8 cellular contexts compared by ENCODE assay signal in genomic region chr19:35248310-35249145, GRCh38. TPM values are rescaled to one million over a fixed set of nuclear protein-coding genes. Genes with fewer than 3 reads are reported as not detected.
DNase-seq lines count a peak whose midpoint lies in the region; ATAC-seq, FAIRE-seq and TF ChIP-seq lines count a peak whose summit lies in the region.

Gene LSR (plus strand): TSS chr19:35249002. CDS start chr19:35249023, 21 bp downstream.

- TF ChIP-seq CTCF in GM12878 (IDR thresholded peaks at IDR 0.05 in 2 of 3, conservative IDR thresholded peaks at IDR 0.05 in 1 of 3; ENCODE audit: control insufficient read depth in 2 of 3, extremely low read depth in 1 of 3, insufficient read depth in 1 of 3, low read depth in 3 of 3, low read length in 3 of 3) = no peak

- SMC1A ChIA-PET in GM12878 (lab: Charles Lee; ENCODE audit: uncharacterized antibody, unreplicated experiment) = no interaction called here

- no TSS peak for BruUV-seq in GM12878 (replicated peaks; lab: Mats Ljungman, UMichigan)

- H4K20me1 ChIP-seq in GM12878 (ENCODE audit: control insufficient read depth, insufficient read depth) = no peaks in the 10 kb centered on the region

- H3K36me3 ChIP-seq in GM12878 (ENCODE audit: control insufficient read depth in 2 of 2, insufficient read depth in 2 of 2, low read length in 1 of 2) = peaks cover 0 to 6% of the 10 kb centered on the region in 2 experiments; a peak in 3 of 4 replicates

- H3K27ac ChIP-seq in GM12878 (ENCODE audit: control insufficient read depth, insufficient read depth) = peak within 1 kb of the TSS; percentile 95

- peak; percentile 97 for TF ChIP-seq POLR2A in GM12878 (IDR thresholded peaks at IDR 0.05; ENCODE audit: low read depth, low read length)

- H3K4me3 ChIP-seq in GM12878 = peak within 1 kb of the TSS; percentile 90

- H2AFZ ChIP-seq in GM12878 (ENCODE audit: control insufficient read depth, low read depth, low read length) = peak within 1 kb of the TSS; percentile 97

- CTCF ChIA-PET in GM12878 (lab: Yijun Ruan, JAX) = no interaction called here

- H3K79me2 ChIP-seq in GM12878 (ENCODE audit: control insufficient read depth, insufficient read depth, low read length) = peaks cover 19% of the 10 kb centered on the region

- H3K4me2 ChIP-seq in GM12878 (ENCODE audit: control insufficient read depth, insufficient read depth) = peak within 1 kb of the TSS; percentile 98

- intact Hi-C loops in GM12878 (cut with micrococcal nuclease; ENCODE audit: unreplicated experiment) = loop anchor here (5.0 kb wide), 1 partner anchor 106 kb away; the partner anchor contains the start of gene FXYD7

- POLR2A ChIA-PET in GM12878 (lab: Charles Lee) = interaction anchor here (0.6 kb wide), 1 partner anchor 26 kb away, joined by 4 read pairs; no protein-coding TSS in a partner anchor

- peak within 1 kb of the TSS; percentile 88 for H3K9ac ChIP-seq in GM12878 (ENCODE audit: control insufficient read depth, insufficient read depth, low read length)

- no peaks in the 10 kb centered on the region for H3K27me3 ChIP-seq in GM12878 (replicated peaks in 1 of 2; ENCODE audit: control insufficient read depth in 2 of 2, insufficient read depth in 2 of 2, low read length in 1 of 2)

- peak; percentile 52 for FAIRE-seq in GM12878 (lab: Jason Lieb, UNC)

- RAD21 ChIA-PET in GM12878 (lab: Charles Lee; ENCODE audit: unreplicated experiment) = no interaction called here

- WGBS in GM12878 (ENCODE audit: insufficient coverage, insufficient replicate concordance, low lambda C conversion rate, missing lambda C conversion rate) = 1% methylated on average over 64 of the region's 69 CpGs

- no peaks in the 10 kb centered on the region; the same call in 1 of the 3 replicates for H3K9me3 ChIP-seq in GM12878 (replicated peaks; ENCODE audit: control insufficient read depth, insufficient read depth, low read length)

- ATAC-seq in GM19463 (IDR thresholded peaks at IDR 0.05; ENCODE audit: unreplicated experiment) (peak; percentile 78), GM12878 (peak; percentile 91)

- in situ Hi-C loops in GM12878 (cut with MboI) = no loop called here

- H3K4me1 ChIP-seq in GM12878 (ENCODE audit: control insufficient read depth, insufficient read depth, low read length) = peaks cover 4% of the 10 kb centered on the region; the same call in 1 of the 2 replicates

- peak; percentile 24 for DNase-seq in CD1c-positive myeloid dendritic cell (ENCODE audit: extremely low spot score)
- peak; percentile 87 for DNase-seq in HK-2 (ENCODE audit: unreplicated experiment)
- DNase-seq in T follicular helper cell (ENCODE audit: low read depth) = peak; percentile 54
- peak; percentile 70 for DNase-seq in GM12878 (ENCODE audit: low read depth, low spot score)
- peak; percentile 98 for DNase-seq in left kidney (ENCODE audit: low read depth, low spot score)
- peak; percentile 61 for DNase-seq in stimulated activated CD8-positive, alpha-beta memory T cell treated with anti-CD3 and anti-CD28 coated beads, Interleukin-12 subunit alpha, Interleukin-12 subunit beta, amount 100 ng/mL, for 1 hour (ENCODE audit: low read depth)
- DNase-seq in Ammon's horn (ENCODE audit: low spot score) = no peak

- no peak for TF ChIP-seq RAD21 in GM12878 (IDR thresholded peaks at IDR 0.05; ENCODE audit: insufficient read depth, low read depth, low read length)

- no peak for TF ChIP-seq EP300 in GM12878 (IDR thresholded peaks at IDR 0.05; ENCODE audit: borderline replicate concordance in 1 of 2, control insufficient read depth in 1 of 2, low read depth in 2 of 2, low read length in 2 of 2)

TF ChIP-seq in GM12878, 131 proteins besides CTCF, POLR2A, EP300 and RAD21 (continues in another document):
- TF ChIP-seq POLR2AphosphoS2 (IDR thresholded peaks at IDR 0.05; ENCODE audit: low read depth, low read length) = peak; percentile 89; the same call in 1 of the 2 replicates
- TF ChIP-seq IKZF2 (IDR thresholded peaks at IDR 0.05) = peak in 1 of 2 experiments; percentile 66; a peak in 2 of 4 replicates
- peak; percentile 93 for TF ChIP-seq POLR2AphosphoS5 (IDR thresholded peaks at IDR 0.05; ENCODE audit: low read length)
- 0 out of 2 replicates have a peak, but pooled peaks have one; percentile 11 for TF ChIP-seq TBL1XR1 (IDR thresholded peaks at IDR 0.05; ENCODE audit: low read depth, low read length)
- no peak for TF ChIP-seq RAD51 (IDR thresholded peaks at IDR 0.05)
- TF ChIP-seq HDAC2 (IDR thresholded peaks at IDR 0.05) = 0 out of 2 replicates have a peak, but pooled peaks have one; percentile 82
- TF ChIP-seq HCFC1 (IDR thresholded peaks at IDR 0.05; ENCODE audit: low read length) = peak; percentile 32; the same call in 1 of the 2 replicates
- TF ChIP-seq SMAD1 (IDR thresholded peaks at IDR 0.05; ENCODE audit: low read depth, partially characterized antibody) = no peak
- TF ChIP-seq SKIL (IDR thresholded peaks at IDR 0.05; ENCODE audit: low read depth, poor library complexity, severe bottlenecking) = peak; percentile 82
- TF ChIP-seq HSF1 (IDR thresholded peaks at IDR 0.05; ENCODE audit: low read depth, low read length) = no peak
- TF ChIP-seq HDGF (IDR thresholded peaks at IDR 0.05) = peak; percentile 87
- TF ChIP-seq CBX3 (IDR thresholded peaks at IDR 0.05; ENCODE audit: borderline replicate concordance, low read depth) = no peak

RNA-seq across cellular contexts. Expression of gene LSR, which starts in this region (rescaled TPM):
- 33.1 and 34.6 TPM in 2 replicates for total RNA-seq in GM12878 (2013; cell fraction: nucleolus; rRNA removed)
- 36.9 and 48.1 TPM in 2 replicates for total RNA-seq in GM12878 (2014; rRNA removed)
- total RNA-seq in GM12878 (2014; rRNA removed; fragmentation: Illumina TruSeq; extraction: Trizol) = 7.5 and 14.4 TPM in 2 replicates
- 44.1 and 48.8 TPM in 2 replicates for total RNA-seq in GM12878 (2021)
- polyA plus RNA-seq in GM12878 (2011; ENCODE audit: low read depth) = 7.4 TPM
- 6.1 and 24.3 TPM in 2 replicates for polyA plus RNA-seq in GM12878 (2011; rRNA removed)
- 22.8 and 24.7 TPM in 2 replicates for polyA plus RNA-seq in GM12878 (2011; cell fraction: cytosol; rRNA removed)
- polyA plus RNA-seq in GM12878 (2011; cell fraction: nucleus; rRNA removed) = 64.4 and 68.8 TPM in 2 replicates
- 20.0 and 27.4 TPM in 2 replicates for polyA plus RNA-seq in GM12878 (2012)
- polyA plus RNA-seq in GM12878 (2014; fragmentation: Illumina TruSeq; extraction: Trizol) = 3.3 and 12.4 TPM in 2 replicates
- under 1 TPM; 0.26 to 0.84 TPM for polyA plus RNA-seq in GM12878 (2014; fragmentation: Nextera tagmentation; extraction: Ambion mirVana)
- polyA plus RNA-seq in GM12878 (2014; rRNA removed) = 28.3 and 37.6 TPM in 2 replicates
- polyA plus RNA-seq in GM12878 (2016; fragmentation: Nextera tagmentation; extraction: Ambion mirVana) = 10 to 100 TPM; 35.7 to 53.9 TPM
- polyA minus RNA-seq in GM12878 (2011; rRNA and poly(A)+ RNA removed) = 21.7 and 34.3 TPM in 2 replicates
- polyA minus RNA-seq in GM12878 (2011; cell fraction: cytosol; rRNA and poly(A)+ RNA removed) = 35.6 and 45.4 TPM in 2 replicates
- 41.6 and 85.2 TPM in 2 replicates for polyA minus RNA-seq in GM12878 (2011; cell fraction: nucleus; rRNA and poly(A)+ RNA removed)
